26 cellular contexts compared by ENCODE assay signal in genomic region chr19:18859676-18860301, GRCh38. TPM values are rescaled to one million over a fixed set of nuclear protein-coding genes. Genes with fewer than 3 reads are reported as not detected.
DNase-seq lines count a peak whose midpoint lies in the region; ATAC-seq and TF ChIP-seq lines count a peak whose summit lies in the region.
"Had no signal": no experiment of that assay in that cellular context is flagged by ENCODE, and none has a peak within 500 bp of the region (broad histone marks: within the 10 kb centered on the region; RNA-seq: fewer than 3 reads in every experiment).

No MANE protein-coding gene starts in this region.

- dilution Hi-C loops in IMR-90 (cut with HindIII; ENCODE audit: low sequenced_read_pairs, unreplicated experiment): no loop called here

- CTCF ChIA-PET in IMR-90 (lab: Yijun Ruan, JAX): no interaction called here

- H3K79me1 ChIP-seq in IMR-90 (ENCODE audit: low read depth in 1 of 2, low read length in 2 of 2): peaks cover 13 to 47% of the 10 kb centered on the region in 2 experiments; a peak in 3 of 4 replicates

- H3K9me3 ChIP-seq in IMR-90 (ENCODE audit: control insufficient read depth, insufficient read depth, low read length): no peaks in the 10 kb centered on the region
- H3K9me3 ChIP-seq in osteoblast (ENCODE audit: low read depth, low read length): no peaks in the 10 kb centered on the region
- H3K9me3 ChIP-seq: body of pancreas, SJSA1, thoracic aorta had no signal

- no peak overlapping the region for H2BK20ac ChIP-seq in IMR-90 (ENCODE audit: low read depth, low read length)

- no TSS peak for BruUV-seq in IMR-90 (replicated peaks; lab: Mats Ljungman, UMichigan)

- H3K14ac ChIP-seq in IMR-90 (replicated peaks; ENCODE audit: low read depth, low read length): no peak overlapping the region

- no peak for TF ChIP-seq POLR2A in IMR-90 (IDR thresholded peaks at IDR 0.05; ENCODE audit: low read depth, low read length)

- H3K79me2 ChIP-seq in osteoblast (ENCODE audit: insufficient read depth, low read length): peaks cover 40% of the 10 kb centered on the region

- no peaks in the 10 kb centered on the region for H3K27me3 ChIP-seq in IMR-90 (ENCODE audit: control insufficient read depth, insufficient read depth, low read length)
- H3K27me3 ChIP-seq in osteoblast (ENCODE audit: insufficient read depth, low read length): no peaks in the 10 kb centered on the region
- H3K27me3 ChIP-seq: body of pancreas, SJSA1 had no signal

- H3K18ac ChIP-seq in IMR-90 (ENCODE audit: low read depth, low read length): no peak overlapping the region

- no peak overlapping the region for H2BK15ac ChIP-seq in IMR-90 (ENCODE audit: low read depth, low read length)

- ATAC-seq in IMR-90 (ENCODE audit: low read depth): no peak
- ATAC-seq in left cardiac atrium: peak; percentile 7 to 35
- ATAC-seq in GM19351 (IDR thresholded peaks at IDR 0.05; ENCODE audit: unreplicated experiment): no peak
- no peak for ATAC-seq in GM19452 (IDR thresholded peaks at IDR 0.05; ENCODE audit: unreplicated experiment)
- ATAC-seq: activated CD4-positive, CD25-positive, alpha-beta regulatory T cell treated with anti-CD3 and anti-CD28 coated beads, Interleukin-2, amount 50 U/mL, for 24 hours; body of pancreas; PC-3; stimulated activated naive B cell treated with anti-CD40 and anti-IgM and Interleukin-4, amounts not matched to agents 10 μg/mL and 1 μg/mL and 100 μg/mL, for 72 hours had no signal

- H3K4me1 ChIP-seq in IMR-90 (ENCODE audit: control insufficient read depth, insufficient read depth, low read length): no peaks in the 10 kb centered on the region
- no peaks in the 10 kb centered on the region for H3K4me1 ChIP-seq in osteoblast (ENCODE audit: insufficient read depth, low read length)
- H3K4me1 ChIP-seq: body of pancreas, SJSA1 had no signal

- no peak overlapping the region for H3K4ac ChIP-seq in IMR-90 (ENCODE audit: low read depth, low read length)

- H2BK120ac ChIP-seq in IMR-90 (ENCODE audit: low read depth, low read length): no peak overlapping the region

- H4K20me1 ChIP-seq in IMR-90 (ENCODE audit: insufficient read depth, low read length): peaks cover 16% of the 10 kb centered on the region
- H4K20me1 ChIP-seq in osteoblast (ENCODE audit: insufficient read depth, low read length): peaks cover 49% of the 10 kb centered on the region

- H4K8ac ChIP-seq in IMR-90 (ENCODE audit: low read depth in 2 of 2, low read length in 2 of 2): no peak overlapping the region

- no peak overlapping the region for H3K4me2 ChIP-seq in IMR-90 (ENCODE audit: low read depth, low read length)
- H3K4me2 ChIP-seq in osteoblast (ENCODE audit: insufficient read depth, low read length): no peak overlapping the region

- no peak overlapping the region for H2AK5ac ChIP-seq in IMR-90 (ENCODE audit: low read depth, low read length)

- DNase-seq in IMR-90: no peak
- DNase-seq in caudate nucleus (lab: John Stamatoyannopoulos, UW): peak in 3 of 61 donors; percentile 30 to 66 (median 49)
- DNase-seq in left cardiac atrium: peak; percentile 67
- DNase-seq in osteoblast (ENCODE audit: insufficient read length, low spot score, missing footprints): peak; percentile 74
- DNase-seq in globus pallidus (ENCODE audit: low spot score): no peak
- no peak for DNase-seq in MV-4-11 (lab: John Stamatoyannopoulos, UW)
- DNase-seq: activated CD4-positive, alpha-beta memory T cell treated with anti-CD3 and anti-CD28 coated beads, Interleukin-2, amount 10 ng/mL, durations not matched to agents 7 days and 5 days; body of pancreas; kidney glomerular epithelial cell; naive B cell; NCI-H2081 treated with DMSO at 0.1 percent for 48 hours; NCI-H446 treated with DMSO at 0.1 percent for 48 hours; occipital lobe; PC-3; retina; stimulated activated CD4-positive, alpha-beta T cell treated with anti-CD3 and anti-CD28 coated beads, Interleukin-4, amount 100 ng/mL, for 1 hour; stimulated activated naive B cell treated with anti-CD40 and anti-IgM and Interleukin-4, amounts not matched to agents 10 μg/mL and 1 μg/mL and 100 μg/mL, for 72 hours; T-helper 1 cell had no signal

- POLR2A ChIA-PET in IMR-90 (lab: Charles Lee; ENCODE audit: unreplicated experiment): no interaction called here

- H3K36me3 ChIP-seq in IMR-90 (ENCODE audit: control insufficient read depth, insufficient read depth, low read length) (peaks cover 90% of the 10 kb centered on the region), osteoblast (ENCODE audit: insufficient read depth, low read length) (peaks cover 96% of the 10 kb centered on the region)

- TF ChIP-seq CTCF in IMR-90 (conservative IDR thresholded peaks at IDR 0.05; ENCODE audit: low read depth, low read length) (no peak), osteoblast (IDR thresholded peaks at IDR 0.05; ENCODE audit: extremely low read depth, low read depth, low read length) (no peak)

- no peak for TF ChIP-seq RAD21 in IMR-90 (IDR thresholded peaks at IDR 0.05; ENCODE audit: low read length)

- H3K23ac ChIP-seq in IMR-90 (ENCODE audit: low read depth, low read length): no peak overlapping the region

- intact Hi-C loops in IMR-90 (cut with micrococcal nuclease) (no loop called here), left cardiac atrium (cut with DNase I) (loop anchor here in 1 of 2 donors (10.0 kb wide), 1 partner anchor 405 kb away; no protein-coding TSS in a partner anchor)

- WGBS in IMR-90 (ENCODE audit: extremely low coverage in 2 of 2, insufficient read length in 1 of 2), 2 experiments: 86% methylated on average over 7 of the region's 12 CpGs; no CpG with 5 or more reads in 1 of the 2 experiments

- no peaks in the 10 kb centered on the region for H3K9me1 ChIP-seq in IMR-90 (ENCODE audit: insufficient read depth, low read length)

- H3K4me3 ChIP-seq in IMR-90 (ENCODE audit: insufficient read depth, low read depth, low read length): no peak overlapping the region
- H3K4me3 ChIP-seq in osteoblast (ENCODE audit: insufficient read depth, low read length): no peak overlapping the region
- H3K4me3 ChIP-seq: body of pancreas, coronary artery, SJSA1, thoracic aorta had no signal

- H2AFZ ChIP-seq in IMR-90 (replicated peaks; ENCODE audit: low read length, poor library complexity): no peak overlapping the region
- H2AFZ ChIP-seq in osteoblast (ENCODE audit: low read length): no peak overlapping the region

- no peak overlapping the region for H3K56ac ChIP-seq in IMR-90 (ENCODE audit: extremely low read depth, insufficient read depth, low read length)

- peak overlapping the region; percentile 38 for H2AK9ac ChIP-seq in IMR-90 (replicated peaks; ENCODE audit: low read depth, low read length, poor library complexity)

- H4K5ac ChIP-seq in IMR-90 (ENCODE audit: low read depth, low read length): no peak overlapping the region

- in situ Hi-C loops in IMR-90 (cut with MboI; ENCODE audit: low sequenced_read_pairs): loop anchor here (5.0 kb wide), 1 partner anchor 277 kb away; no protein-coding TSS in a partner anchor

- no peak overlapping the region for H3K9ac ChIP-seq in IMR-90 (ENCODE audit: low read depth, low read length)

- no peak overlapping the region for H4K91ac ChIP-seq in IMR-90 (ENCODE audit: insufficient read depth, low read depth, low read length)

- H3K27ac ChIP-seq in IMR-90 (ENCODE audit: insufficient read depth, low read length) (no peak overlapping the region), caudate nucleus (ENCODE audit: low read depth, low read length) (peak overlapping the region; percentile 2), osteoblast (ENCODE audit: low read depth, low read length) (no peak overlapping the region)
- H3K27ac ChIP-seq: body of pancreas, C4-2B, coronary artery, SJSA1, thoracic aorta had no signal

- H2BK5ac ChIP-seq in IMR-90 (ENCODE audit: low read depth, low read length, poor library complexity, severe bottlenecking): no peak overlapping the region

TF ChIP-seq in IMR-90, 13 proteins besides CTCF, POLR2A, EP300 and RAD21 (continues in another document):
- no peak for TF ChIP-seq SMC3 (IDR thresholded peaks at IDR 0.05; ENCODE audit: low read depth, low read length)
- TF ChIP-seq USF2 (IDR thresholded peaks at IDR 0.05; ENCODE audit: low read depth, low read length): no peak
- no peak for TF ChIP-seq BHLHE40 (IDR thresholded peaks at IDR 0.05; ENCODE audit: low read depth, low read length)
- TF ChIP-seq RFX5 (IDR thresholded peaks at IDR 0.05; ENCODE audit: low read depth, low read length): no peak
- no peak for TF ChIP-seq MAZ (IDR thresholded peaks at IDR 0.05; ENCODE audit: borderline replicate concordance, low read depth, low read length)
- TF ChIP-seq FOS (IDR thresholded peaks at IDR 0.05; ENCODE audit: low read depth, low read length): no peak
- no peak for TF ChIP-seq MAFK (IDR thresholded peaks at IDR 0.05; ENCODE audit: low read depth, low read length)

RNA-seq across cellular contexts. Expression of gene UPF1, which starts 28.0 kb away (rescaled TPM):
- total RNA-seq in IMR-90 (2012; rRNA removed) (31.2 and 31.4 TPM in 2 replicates), left cardiac atrium (10 to 100 TPM; 33.9 to 41.1 TPM), osteoblast (36.6 and 41.0 TPM in 2 replicates)
- 39.2 and 50.3 TPM in 2 replicates for polyA plus RNA-seq in IMR-90 (2012; rRNA removed)
- 19.9 and 28.2 TPM in 2 replicates for polyA plus RNA-seq in IMR-90 (2012; cell fraction: cytosol; rRNA removed)
- 76.6 and 116 TPM in 2 replicates for polyA plus RNA-seq in IMR-90 (2012; cell fraction: nucleus; rRNA removed; ENCODE audit: low replicate concordance)

RNA-seq across cellular contexts. Expression of gene CERS1, which starts 36.2 kb away (rescaled TPM):
- 0.56 and 0.90 TPM in 2 replicates for total RNA-seq in IMR-90 (2012; rRNA removed)
- 4.1 and 4.3 TPM in 2 replicates for polyA plus RNA-seq in IMR-90 (2012; rRNA removed)
- polyA plus RNA-seq in IMR-90 (2012; cell fraction: cytosol; rRNA removed): 2.1 and 8.4 TPM in 2 replicates
- polyA plus RNA-seq in IMR-90 (2012; cell fraction: nucleus; rRNA removed; ENCODE audit: low replicate concordance): 2.4 and 8.1 TPM in 2 replicates
- total RNA-seq in left cardiac atrium: 1 to 10 TPM in 1 of 2 donors, under 1 TPM in 1; 0.80 to 2.1 TPM
- 0.29 and 0.36 TPM in 2 replicates for total RNA-seq in osteoblast
- total RNA-seq: activated CD4-positive, alpha-beta memory T cell treated with anti-CD3 and anti-CD28 coated beads, Interleukin-2, amount 10 ng/mL, durations not matched to agents 7 days and 5 days; SJSA1 had no signal
- polyA plus RNA-seq: IgD-negative memory B cell had no signal

RNA-seq across cellular contexts. Expression of gene COPE, which starts 59.4 kb away (rescaled TPM):
- total RNA-seq in IMR-90 (2012; rRNA removed): 310 and 347 TPM in 2 replicates
- 461 and 500 TPM in 2 replicates for polyA plus RNA-seq in IMR-90 (2012; rRNA removed)
- 350 and 779 TPM in 2 replicates for polyA plus RNA-seq in IMR-90 (2012; cell fraction: cytosol; rRNA removed)
- 196 and 505 TPM in 2 replicates for polyA plus RNA-seq in IMR-90 (2012; cell fraction: nucleus; rRNA removed; ENCODE audit: low replicate concordance)
- total RNA-seq in left cardiac atrium: 100 to 1,000 TPM; 136 to 149 TPM
- 179 and 180 TPM in 2 replicates for total RNA-seq in osteoblast

RNA-seq across cellular contexts. Expression of gene DDX49, which starts 59.7 kb away (rescaled TPM):
- total RNA-seq in IMR-90 (2012; rRNA removed) (50.9 and 55.8 TPM in 2 replicates), left cardiac atrium (10 to 100 TPM; 23.6 to 24.2 TPM), osteoblast (46.7 and 52.5 TPM in 2 replicates)
- 52.1 and 61.9 TPM in 2 replicates for polyA plus RNA-seq in IMR-90 (2012; rRNA removed)
- polyA plus RNA-seq in IMR-90 (2012; cell fraction: cytosol; rRNA removed): 52.5 and 65.2 TPM in 2 replicates
- 50.7 and 114 TPM in 2 replicates for polyA plus RNA-seq in IMR-90 (2012; cell fraction: nucleus; rRNA removed; ENCODE audit: low replicate concordance)

Comparison
In these comparisons a context has a peak if more than half of its experiments do, and no peak if none do; other contexts are left out.
1. ATAC-seq: peak in left cardiac atrium (2 of 2); none in IMR-90 (single experiment), GM19351 (single experiment) and GM19452 (single experiment).
2. DNase-seq: peak in left cardiac atrium (single experiment) and osteoblast (single experiment); none in IMR-90 (single experiment), globus pallidus (single experiment) and MV-4-11 (single experiment).